Comparison of ENCODE assay signal across 26 cellular contexts in the genomic region with DNA sequence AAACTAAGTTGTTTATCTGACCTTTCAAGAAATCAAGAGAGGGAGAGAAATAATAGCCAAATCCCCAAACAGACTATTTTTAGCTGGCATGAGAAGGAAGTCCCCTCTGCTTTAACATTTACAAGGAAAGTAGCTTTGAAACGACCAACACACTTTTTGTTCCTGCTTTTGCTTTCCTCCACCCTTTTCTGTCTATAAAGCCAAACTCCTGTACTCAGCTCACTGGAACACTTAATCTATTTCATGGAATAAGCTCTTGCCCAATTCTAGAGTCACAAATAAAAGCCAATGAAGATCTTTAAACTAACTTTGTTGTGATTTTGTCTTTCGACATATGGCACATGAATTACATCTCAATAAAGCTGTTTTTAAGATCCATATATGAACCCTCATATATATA.
DNase-seq lines count a peak whose midpoint lies in the region; ATAC-seq and TF ChIP-seq lines count a peak whose summit lies in the region.
"Had no signal": no experiment of that assay in that cellular context is flagged by ENCODE, and none has a peak within 500 bp of the region (broad histone marks: within the 10 kb centered on the region; RNA-seq: fewer than 3 reads in every experiment).

No MANE protein-coding gene starts in this region.

- no peaks in the 10 kb centered on the region for H3K27me3 Mint-ChIP-seq in dendritic cell treated with granulocyte-macrophage colony-stimulating factor and Interleukin-4, amounts not matched to agents 40 ng/mL and 50 ng/mL, for 4 days
- H3K27me3 Mint-ChIP-seq: activated B cell treated with CpG ODN at 0.5 μM for 24 hours; activated naive CD8-positive, alpha-beta T cell had no signal

- in situ Hi-C loops in IMR-90 (cut with MboI; ENCODE audit: low sequenced_read_pairs): no loop called here

- TF ChIP-seq RAD21 in IMR-90 (IDR thresholded peaks at IDR 0.05; ENCODE audit: low read length): no peak

- no peaks in the 10 kb centered on the region for H3K9me3 ChIP-seq in IMR-90 (ENCODE audit: control insufficient read depth, insufficient read depth, low read length)
- H3K9me3 ChIP-seq in mesenchymal stem cell (ENCODE audit: control insufficient read depth, low read length): no peaks in the 10 kb centered on the region
- H3K9me3 ChIP-seq in stomach: no peaks in the 10 kb centered on the region
- H3K9me3 ChIP-seq: ascending aorta, ovary had no signal

- no peak overlapping the region for H2AK5ac ChIP-seq in IMR-90 (ENCODE audit: low read depth, low read length)
- H2AK5ac ChIP-seq in mesenchymal stem cell (ENCODE audit: low read length, severe bottlenecking): no peak overlapping the region

- no peak for TF ChIP-seq EP300 in stomach (IDR thresholded peaks at IDR 0.05)

- ATAC-seq in IMR-90 (ENCODE audit: low read depth): no peak
- no peak for ATAC-seq in HG02973 (IDR thresholded peaks at IDR 0.05; ENCODE audit: unreplicated experiment)
- no peak for ATAC-seq in GM21723 (IDR thresholded peaks at IDR 0.05; ENCODE audit: unreplicated experiment)

- H2BK15ac ChIP-seq in IMR-90 (ENCODE audit: low read depth, low read length): no peak overlapping the region
- H2BK15ac ChIP-seq in mesenchymal stem cell (ENCODE audit: low read depth, poor library complexity, severe bottlenecking): no peak overlapping the region

- peaks cover 30% of the 10 kb centered on the region for H3K4me1 Mint-ChIP-seq in dendritic cell treated with granulocyte-macrophage colony-stimulating factor and Interleukin-4, amounts not matched to agents 40 ng/mL and 50 ng/mL, for 4 days (ENCODE audit: low read depth)
- H3K4me1 Mint-ChIP-seq: activated B cell treated with CpG ODN at 0.5 μM for 24 hours, nephron had no signal

- no peak overlapping the region; the same call in 1 of the 2 replicates for H3K23ac ChIP-seq in IMR-90 (ENCODE audit: low read depth, low read length)
- H3K23ac ChIP-seq in mesenchymal stem cell (ENCODE audit: low read length in 2 of 2): no peak overlapping the region

- H3K27me3 ChIP-seq in IMR-90 (ENCODE audit: control insufficient read depth, insufficient read depth, low read length) (no peaks in the 10 kb centered on the region), mesenchymal stem cell (ENCODE audit: control insufficient read depth in 1 of 2, insufficient read depth in 1 of 2, low read length in 2 of 2) (no peaks in the 10 kb centered on the region), stomach (no peaks in the 10 kb centered on the region)
- H3K27me3 ChIP-seq: ascending aorta, dorsolateral prefrontal cortex, ovary had no signal

- H3K79me1 ChIP-seq in IMR-90 (ENCODE audit: low read depth in 1 of 2, low read length in 2 of 2) (no peaks in the 10 kb centered on the region; a peak in 1 of 4 replicates), mesenchymal stem cell (replicated peaks; ENCODE audit: low read length, poor library complexity, severe bottlenecking) (no peaks in the 10 kb centered on the region)

- intact Hi-C loops in IMR-90 (cut with micrococcal nuclease): no loop called here
- intact Hi-C loops in dendritic cell treated with granulocyte-macrophage colony-stimulating factor and Interleukin-4, amounts not matched to agents 40 ng/mL and 50 ng/mL, for 4 days (cut with micrococcal nuclease): no loop called here
- intact Hi-C loops in stomach (cut with DNase I; ENCODE audit: low total_unique reads): no loop called here

- H3K14ac ChIP-seq in IMR-90 (replicated peaks; ENCODE audit: low read depth, low read length) (peak overlapping the region; percentile 42; the same call in 1 of the 2 replicates), mesenchymal stem cell (ENCODE audit: low read length in 2 of 2) (no peak overlapping the region)

- peak overlapping the region; percentile 28 for H2BK120ac ChIP-seq in IMR-90 (ENCODE audit: low read depth, low read length)
- no peak overlapping the region for H2BK120ac ChIP-seq in mesenchymal stem cell (ENCODE audit: low read depth, low read length)

- BruUV-seq in IMR-90 (replicated peaks; lab: Mats Ljungman, UMichigan): no TSS peak

- H3K4ac ChIP-seq in IMR-90 (ENCODE audit: low read depth, low read length): no peak overlapping the region; the same call in 1 of the 2 replicates
- H3K4ac ChIP-seq in mesenchymal stem cell (ENCODE audit: low read depth in 1 of 2, low read length in 2 of 2): no peak overlapping the region

- TF ChIP-seq POLR2A in IMR-90 (IDR thresholded peaks at IDR 0.05; ENCODE audit: low read depth, low read length) (no peak), stomach (IDR thresholded peaks at IDR 0.05) (no peak)

- no peak overlapping the region for H2BK20ac ChIP-seq in IMR-90 (ENCODE audit: low read depth, low read length)

- peak overlapping the region; percentile 15 to 77; a peak in 2 of 4 replicates for H4K8ac ChIP-seq in IMR-90 (ENCODE audit: low read depth in 2 of 2, low read length in 2 of 2)
- H4K8ac ChIP-seq in mesenchymal stem cell (ENCODE audit: low read length): no peak overlapping the region

- H3K36me3 ChIP-seq in IMR-90 (ENCODE audit: control insufficient read depth, insufficient read depth, low read length) (no peaks in the 10 kb centered on the region), mesenchymal stem cell (ENCODE audit: control insufficient read depth in 1 of 2, insufficient read depth in 2 of 2, low read depth in 1 of 2, low read length in 2 of 2) (no peaks in the 10 kb centered on the region), stomach (no peaks in the 10 kb centered on the region)
- H3K36me3 ChIP-seq: ascending aorta, ovary had no signal

- H3K27ac Mint-ChIP-seq in dendritic cell treated with granulocyte-macrophage colony-stimulating factor and Interleukin-4, amounts not matched to agents 40 ng/mL and 50 ng/mL, for 4 days: peak overlapping the region; percentile 63
- H3K27ac Mint-ChIP-seq: activated B cell treated with CpG ODN at 0.5 μM for 24 hours; activated naive CD8-positive, alpha-beta T cell; mesothelial cell of epicardium had no signal

- H3K4me3 ChIP-seq in IMR-90 (ENCODE audit: insufficient read depth, low read depth, low read length) (no peak overlapping the region), mesenchymal stem cell (ENCODE audit: insufficient read depth in 1 of 2, low read depth in 1 of 2, low read length in 2 of 2) (no peak overlapping the region), stomach (no peak overlapping the region)
- H3K4me3 ChIP-seq: ascending aorta, dorsolateral prefrontal cortex, ovary, PC-9 had no signal

- TF ChIP-seq CTCF in IMR-90 (conservative IDR thresholded peaks at IDR 0.05; ENCODE audit: low read depth, low read length) (no peak), stomach (IDR thresholded peaks at IDR 0.05) (no peak)

- POLR2A ChIA-PET in IMR-90 (lab: Charles Lee; ENCODE audit: unreplicated experiment): no interaction called here

- H3K36me3 Mint-ChIP-seq in dendritic cell treated with granulocyte-macrophage colony-stimulating factor and Interleukin-4, amounts not matched to agents 40 ng/mL and 50 ng/mL, for 4 days (ENCODE audit: low read depth): no peaks in the 10 kb centered on the region
- H3K36me3 Mint-ChIP-seq: CD14-positive monocyte, mesothelial cell of epicardium had no signal

- no peak for DNase-seq in IMR-90
- no peak for DNase-seq in mesenchymal stem cell
- no peak for DNase-seq in stomach
- no peak for DNase-seq in UCSD-AML1 (lab: John Stamatoyannopoulos, UW; ENCODE audit: unreplicated experiment)
- DNase-seq: activated B cell treated with CpG ODN at 0.5 μM for 24 hours; activated CD4-positive, alpha-beta T cell treated with anti-CD3 and anti-CD28 coated beads, Interleukin-2, amount 50 U/mL, for 48 hours; activated CD8-positive, alpha-beta memory T cell treated with anti-CD3 and anti-CD28 coated beads, Interleukin-2, amount 50 U/mL, for 4 hours; central memory CD4-positive, alpha-beta T cell; dorsolateral prefrontal cortex; foreskin fibroblast; left cardiac atrium; NCI-H1105 treated with DMSO at 0.1 percent for 48 hours; NCI-H2107; ovary; PC-9; right cardiac atrium; Right ventricle myocardium superior; stimulated activated CD4-positive, alpha-beta T cell treated with anti-CD3 and anti-CD28 coated beads, Interleukin-15, amount 100 ng/mL, for 24 hours had no signal

- no peaks in the 10 kb centered on the region for H4K20me1 ChIP-seq in IMR-90 (ENCODE audit: insufficient read depth, low read length)

- H3K4me2 ChIP-seq in IMR-90 (ENCODE audit: low read depth, low read length) (peak overlapping the region; percentile 88), mesenchymal stem cell (ENCODE audit: low read length, poor library complexity, severe bottlenecking) (no peak overlapping the region)
- H3K4me2 ChIP-seq: PC-9 had no signal

- no peak overlapping the region for H3K56ac ChIP-seq in IMR-90 (ENCODE audit: extremely low read depth, insufficient read depth, low read length)

- H3K9ac ChIP-seq in IMR-90 (ENCODE audit: low read depth, low read length) (peak overlapping the region; percentile 46; the same call in 1 of the 2 replicates), mesenchymal stem cell (ENCODE audit: low read length) (peak overlapping the region; percentile 44)

- H3K4me1 ChIP-seq in IMR-90 (ENCODE audit: control insufficient read depth, insufficient read depth, low read length): peaks cover 3% of the 10 kb centered on the region
- H3K4me1 ChIP-seq in mesenchymal stem cell (ENCODE audit: control insufficient read depth, insufficient read depth, low read depth, low read length): no peaks in the 10 kb centered on the region
- H3K4me1 ChIP-seq in stomach: peaks cover 0 to 12% (median 5%) of the 10 kb centered on the region in 4 donors
- H3K4me1 ChIP-seq: ascending aorta had no signal

- dilution Hi-C loops in IMR-90 (cut with HindIII; ENCODE audit: low sequenced_read_pairs, unreplicated experiment): no loop called here

- no peaks in the 10 kb centered on the region for H3K9me1 ChIP-seq in IMR-90 (ENCODE audit: insufficient read depth, low read length)

- H2BK5ac ChIP-seq in IMR-90 (ENCODE audit: low read depth, low read length, poor library complexity, severe bottlenecking): no peak overlapping the region
- H2BK5ac ChIP-seq in mesenchymal stem cell (ENCODE audit: low read depth, low read length, poor library complexity, severe bottlenecking): no peak overlapping the region

- H3K9me3 Mint-ChIP-seq in dendritic cell treated with granulocyte-macrophage colony-stimulating factor and Interleukin-4, amounts not matched to agents 40 ng/mL and 50 ng/mL, for 4 days: no peaks in the 10 kb centered on the region
- H3K9me3 Mint-ChIP-seq: activated B cell treated with CpG ODN at 0.5 μM for 24 hours, mesothelial cell of epicardium, nephron had no signal

- H4K5ac ChIP-seq in IMR-90 (ENCODE audit: low read depth, low read length): peak overlapping the region; percentile 22; the same call in 1 of the 2 replicates

- H4K91ac ChIP-seq in IMR-90 (ENCODE audit: insufficient read depth, low read depth, low read length): no peak overlapping the region
- H4K91ac ChIP-seq in mesenchymal stem cell (ENCODE audit: low read length): no peak overlapping the region

- H2AFZ ChIP-seq in IMR-90 (replicated peaks; ENCODE audit: low read length, poor library complexity) (no peak overlapping the region), mesenchymal stem cell (ENCODE audit: low read depth, low read length) (no peak overlapping the region)
- H2AFZ ChIP-seq: PC-9 had no signal

- WGBS in IMR-90 (ENCODE audit: extremely low coverage in 2 of 2, insufficient read length in 1 of 2), 2 experiments: 20% methylated on average over 1 of the region's 2 CpGs; no CpG with 5 or more reads in 1 of the 2 experiments
- WGBS in mesenchymal stem cell: 33% methylated on average over 1 of the region's 2 CpGs
- 41 to 52% (median 46%) methylated on average over 2 of the region's 2 CpGs for WGBS in stomach, 5 donors

- no peak overlapping the region for H2AK9ac ChIP-seq in IMR-90 (replicated peaks; ENCODE audit: low read depth, low read length, poor library complexity)

- H2BK12ac ChIP-seq in mesenchymal stem cell (ENCODE audit: low read length in 2 of 2): no peak overlapping the region

- no peak overlapping the region for H3K4me3 Mint-ChIP-seq in dendritic cell treated with granulocyte-macrophage colony-stimulating factor and Interleukin-4, amounts not matched to agents 40 ng/mL and 50 ng/mL, for 4 days
- H3K4me3 Mint-ChIP-seq: activated B cell treated with CpG ODN at 0.5 μM for 24 hours; activated naive CD8-positive, alpha-beta T cell; CD14-positive monocyte; mesothelial cell of epicardium; nephron had no signal

- CTCF ChIA-PET in IMR-90 (lab: Yijun Ruan, JAX): interaction anchor here (1.1 kb wide), 1 partner anchor 205 kb away, joined by 3 read pairs; no protein-coding TSS in a partner anchor

- H3K18ac ChIP-seq in IMR-90 (ENCODE audit: low read depth, low read length) (peak overlapping the region; percentile 5; the same call in 1 of the 2 replicates), mesenchymal stem cell (ENCODE audit: low read depth in 1 of 2, low read length in 2 of 2) (no peak overlapping the region)

- H3K27ac ChIP-seq in IMR-90 (ENCODE audit: insufficient read depth, low read length): 0 out of 2 replicates have a peak overlapping the region, but pooled peaks have one; percentile 6
- no peak overlapping the region for H3K27ac ChIP-seq in mesenchymal stem cell (ENCODE audit: low read length, poor library complexity, severe bottlenecking)
- H3K27ac ChIP-seq in stomach: peak overlapping the region in 4 of 5 donors; percentile 9 to 67 (median 34)
- H3K27ac ChIP-seq: ascending aorta, dorsolateral prefrontal cortex, ovary, PC-9 had no signal
